17 cellular contexts compared by ENCODE assay signal in genomic region chr11:62260261-62260953, GRCh38. TPM values are rescaled to one million over a fixed set of nuclear protein-coding genes. Genes with fewer than 3 reads are reported as not detected.
A peak's percentile ranks its signal among the peaks of the same experiment; 100 is the strongest.
DNase-seq lines count a peak whose midpoint lies in the region; ATAC-seq and TF ChIP-seq lines count a peak whose summit lies in the region.
"Had no signal": no experiment of that assay in that cellular context is flagged by ENCODE, and none has a peak within 500 bp of the region (broad histone marks: within the 10 kb centered on the region; RNA-seq: fewer than 3 reads in every experiment).

No MANE protein-coding gene starts in this region.

- intact Hi-C loops in breast epithelium (cut with DNase I; ENCODE audit: low total_unique reads) (no loop called here), mammary epithelial cell (cut with micrococcal nuclease) (no loop called here)
- intact Hi-C loops in activated T-helper 2 cell treated with anti-CD3 and anti-CD28 coated beads, Interferon-gamma antibody, Interleukin-2, Interleukin-4, amounts not matched to agents 10 μg/mL and 5 μg/mL and 100 μg/mL, durations not matched to agents 14 hours and 24 hours and 36 hours (cut with micrococcal nuclease), result no loop called here

- H3K27ac Mint-ChIP-seq in WTC11, result no peak overlapping the region
- H3K27ac Mint-ChIP-seq in activated naive CD4-positive, alpha-beta T cell treated with anti-CD3 and anti-CD28 coated beads, Interleukin-2, amount 10 ng/mL, durations not matched to agents 7 days and 5 days, result no peak overlapping the region
- no peak overlapping the region for H3K27ac Mint-ChIP-seq in activated T-helper 2 cell treated with anti-CD3 and anti-CD28 coated beads, Interferon-gamma antibody, Interleukin-2, Interleukin-4, amounts not matched to agents 10 μg/mL and 5 μg/mL and 100 μg/mL, durations not matched to agents 14 hours and 24 hours and 36 hours
- H3K27ac Mint-ChIP-seq: CD4-positive, alpha-beta T cell had no signal

- H3K4me2 ChIP-seq in mammary epithelial cell (ENCODE audit: insufficient read depth, low read depth, low read length), result no peak overlapping the region

- BruUV-seq in mammary epithelial cell (replicated peaks; lab: Mats Ljungman, UMichigan), result no TSS peak

- peaks cover 7% of the 10 kb centered on the region for H3K9me3 Mint-ChIP-seq in WTC11
- H3K9me3 Mint-ChIP-seq in activated naive CD4-positive, alpha-beta T cell treated with anti-CD3 and anti-CD28 coated beads, Interleukin-2, amount 10 ng/mL, durations not matched to agents 7 days and 5 days, result no peaks in the 10 kb centered on the region
- peaks cover 4% of the 10 kb centered on the region for H3K9me3 Mint-ChIP-seq in activated T-helper 2 cell treated with anti-CD3 and anti-CD28 coated beads, Interferon-gamma antibody, Interleukin-2, Interleukin-4, amounts not matched to agents 10 μg/mL and 5 μg/mL and 100 μg/mL, durations not matched to agents 14 hours and 24 hours and 36 hours
- H3K9me3 Mint-ChIP-seq: CD4-positive, alpha-beta T cell had no signal

- no peak for TF ChIP-seq POLR2A in breast epithelium (IDR thresholded peaks at IDR 0.05)

- H3K36me3 ChIP-seq in breast epithelium, result no peaks in the 10 kb centered on the region
- H3K36me3 ChIP-seq in mammary epithelial cell (ENCODE audit: insufficient read depth, low read length), result no peaks in the 10 kb centered on the region

- in situ Hi-C loops in mammary epithelial cell (cut with MboI; ENCODE audit: low sequenced_read_pairs in 2 of 2), result no loop called here

- peak overlapping the region; percentile 53 to 64 for H3K27ac ChIP-seq in breast epithelium
- H3K27ac ChIP-seq in mammary epithelial cell (ENCODE audit: insufficient read depth, low read depth, low read length), result no peak overlapping the region
- H3K27ac ChIP-seq: C4-2B had no signal

- WGBS in mammary epithelial cell (ENCODE audit: low coverage, missing lambda C conversion rate), result 17% methylated on average over 6 of the region's 6 CpGs

- no peaks in the 10 kb centered on the region for H3K27me3 ChIP-seq in breast epithelium
- H3K27me3 ChIP-seq in mammary epithelial cell (ENCODE audit: insufficient read depth, low read length), result no peaks in the 10 kb centered on the region

- H3K9me3 ChIP-seq in breast epithelium, result no peaks in the 10 kb centered on the region
- H3K9me3 ChIP-seq in mammary epithelial cell (replicated peaks; ENCODE audit: insufficient read depth, low read length), result no peaks in the 10 kb centered on the region
- H3K9me3 ChIP-seq: Caco-2 had no signal

- H3K4me1 ChIP-seq in breast epithelium (no peaks in the 10 kb centered on the region), mammary epithelial cell (ENCODE audit: insufficient read depth, low read length) (no peaks in the 10 kb centered on the region)
- H3K4me1 ChIP-seq: Caco-2 had no signal

- TF ChIP-seq CTCF in breast epithelium (IDR thresholded peaks at IDR 0.05) (no peak), mammary epithelial cell (conservative IDR thresholded peaks at IDR 0.05 in 1 of 2, IDR thresholded peaks at IDR 0.05 in 1 of 2; ENCODE audit: extremely low read depth in 1 of 2, insufficient read depth in 1 of 2, low read depth in 1 of 2, low read length in 2 of 2) (no peak), WTC11 (IDR thresholded peaks at IDR 0.05) (no peak)

- peaks cover 14% of the 10 kb centered on the region; the same call in 1 of the 2 replicates for H3K4me1 Mint-ChIP-seq in WTC11
- H3K4me1 Mint-ChIP-seq in activated naive CD4-positive, alpha-beta T cell treated with anti-CD3 and anti-CD28 coated beads, Interleukin-2, amount 10 ng/mL, durations not matched to agents 7 days and 5 days, result no peaks in the 10 kb centered on the region
- H3K4me1 Mint-ChIP-seq in activated T-helper 2 cell treated with anti-CD3 and anti-CD28 coated beads, Interferon-gamma antibody, Interleukin-2, Interleukin-4, amounts not matched to agents 10 μg/mL and 5 μg/mL and 100 μg/mL, durations not matched to agents 14 hours and 24 hours and 36 hours (ENCODE audit: low read depth), result peaks cover 4% of the 10 kb centered on the region

- POLR2A ChIA-PET in WTC11 (lab: Charles Lee), result no interaction called here

- H3K4me3 Mint-ChIP-seq in WTC11, result no peak overlapping the region
- H3K4me3 Mint-ChIP-seq in activated naive CD4-positive, alpha-beta T cell treated with anti-CD3 and anti-CD28 coated beads, Interleukin-2, amount 10 ng/mL, durations not matched to agents 7 days and 5 days, result no peak overlapping the region
- no peak overlapping the region for H3K4me3 Mint-ChIP-seq in activated T-helper 2 cell treated with anti-CD3 and anti-CD28 coated beads, Interferon-gamma antibody, Interleukin-2, Interleukin-4, amounts not matched to agents 10 μg/mL and 5 μg/mL and 100 μg/mL, durations not matched to agents 14 hours and 24 hours and 36 hours (ENCODE audit: low read depth)
- H3K4me3 Mint-ChIP-seq: CD4-positive, alpha-beta T cell had no signal

- no peaks in the 10 kb centered on the region for H4K20me1 ChIP-seq in mammary epithelial cell (ENCODE audit: insufficient read depth, low read length)

- no peak overlapping the region for H3K9ac ChIP-seq in mammary epithelial cell (ENCODE audit: insufficient read depth, low read length)

- no peaks in the 10 kb centered on the region for H3K36me3 Mint-ChIP-seq in WTC11
- no peaks in the 10 kb centered on the region for H3K36me3 Mint-ChIP-seq in activated naive CD4-positive, alpha-beta T cell treated with anti-CD3 and anti-CD28 coated beads, Interleukin-2, amount 10 ng/mL, durations not matched to agents 7 days and 5 days
- no peaks in the 10 kb centered on the region for H3K36me3 Mint-ChIP-seq in activated T-helper 2 cell treated with anti-CD3 and anti-CD28 coated beads, Interferon-gamma antibody, Interleukin-2, Interleukin-4, amounts not matched to agents 10 μg/mL and 5 μg/mL and 100 μg/mL, durations not matched to agents 14 hours and 24 hours and 36 hours (ENCODE audit: low read depth)

- CTCF ChIA-PET in mammary epithelial cell (lab: Charles Lee; ENCODE audit: low non-redundant PET) (no interaction called here), WTC11 (lab: Charles Lee) (interaction anchor here (0.5 to 1.1 kb wide), 3 partner anchors 9 to 81 kb away, joined by 3 to 4 read pairs (median 4); partner anchors contain the start of gene SCGB2A2)
- CTCF ChIA-PET in activated naive CD4-positive, alpha-beta T cell treated with anti-CD3 and anti-CD28 coated beads, Interleukin-2, amount 10 ng/mL, durations not matched to agents 7 days and 5 days (lab: Charles Lee), result interaction anchor here (1.0 kb wide), 1 partner anchor 18 kb away, joined by 3 read pairs; the partner anchor contains the start of gene SCGB1D2

- ATAC-seq in WTC11, result no peak

- H3K79me2 ChIP-seq in mammary epithelial cell (ENCODE audit: insufficient read depth, low read length), result no peaks in the 10 kb centered on the region

- dilution Hi-C loops in mammary epithelial cell (cut with HindIII; ENCODE audit: low sequenced_read_pairs), result no loop called here

- DNase-seq in breast epithelium (ENCODE audit: low spot score in 2 of 2) (no peak), mammary epithelial cell (no peak), NCI-H1417 treated with DMSO at 0.1 percent for 48 hours (lab: John Stamatoyannopoulos, UW) (peak; percentile 13), WTC11 (ENCODE audit: low spot score) (no peak), NCI-H226 (no peak)
- DNase-seq in activated naive CD4-positive, alpha-beta T cell treated with anti-CD3 and anti-CD28 coated beads, Interleukin-2, amount 10 ng/mL, durations not matched to agents 7 days and 5 days, result no peak
- no peak for DNase-seq in activated T-helper 2 cell treated with anti-CD3 and anti-CD28 coated beads, Interferon-gamma antibody, Interleukin-2, Interleukin-4, amounts not matched to agents 10 μg/mL and 5 μg/mL and 100 μg/mL, durations not matched to agents 14 hours and 24 hours and 36 hours (ENCODE audit: low spot score)
- DNase-seq: ACHN; AML-193; Caco-2; CD4-positive, alpha-beta T cell; DMS79 treated with DMSO at 0.1 percent for 48 hours; GF-D8; HCEC 1CT had no signal

- H3K4me3 ChIP-seq in breast epithelium (peak overlapping the region in 2 of 3 donors; percentile 3 to 16), mammary epithelial cell (replicated peaks in 1 of 3; ENCODE audit: insufficient read depth in 1 of 3, low read depth in 2 of 3, low read length in 3 of 3) (no peak overlapping the region)

- no peak overlapping the region for H2AFZ ChIP-seq in mammary epithelial cell (ENCODE audit: low read depth, low read length)

- peaks cover 5% of the 10 kb centered on the region for H3K27me3 Mint-ChIP-seq in WTC11 (ENCODE audit: low read depth)
- H3K27me3 Mint-ChIP-seq in activated naive CD4-positive, alpha-beta T cell treated with anti-CD3 and anti-CD28 coated beads, Interleukin-2, amount 10 ng/mL, durations not matched to agents 7 days and 5 days, result peaks cover 25% of the 10 kb centered on the region
- peaks cover 18% of the 10 kb centered on the region for H3K27me3 Mint-ChIP-seq in activated T-helper 2 cell treated with anti-CD3 and anti-CD28 coated beads, Interferon-gamma antibody, Interleukin-2, Interleukin-4, amounts not matched to agents 10 μg/mL and 5 μg/mL and 100 μg/mL, durations not matched to agents 14 hours and 24 hours and 36 hours (ENCODE audit: low read depth)

RNA-seq across cellular contexts. Expression of gene SCGB2A2, which starts 9.6 kb away (rescaled TPM):
- total RNA-seq in breast epithelium (1,000 to 10,000 TPM in 1 of 3 donors, 100 to 1,000 TPM in 1, 1 to 10 TPM in 1; 1.4 to 2,173 (median 715) TPM), mammary epithelial cell (not detected), WTC11 (2021) (not detected in 3 replicates)
- not detected for polyA plus RNA-seq in mammary epithelial cell
- not detected for polyA minus RNA-seq in mammary epithelial cell
- total RNA-seq in activated T-helper 2 cell treated with anti-CD3 and anti-CD28 coated beads, Interferon-gamma antibody, Interleukin-2, Interleukin-4, amounts not matched to agents 10 μg/mL and 5 μg/mL and 100 μg/mL, durations not matched to agents 14 hours and 24 hours and 36 hours, result not detected in 2 replicates
- total RNA-seq: Caco-2; CD4-positive, alpha-beta T cell; HT-29 had no signal
- polyA plus RNA-seq: BJ had no signal

RNA-seq across cellular contexts. Expression of gene SCGB1D2, which starts 18.4 kb away (rescaled TPM):
- total RNA-seq in breast epithelium (100 to 1,000 TPM in 2 of 3 donors, not detected in 1; 476 to 485 TPM), mammary epithelial cell (not detected), WTC11 (2021) (not detected in 3 replicates)
- polyA plus RNA-seq in mammary epithelial cell, result not detected
- polyA minus RNA-seq in mammary epithelial cell, result not detected
- total RNA-seq in activated T-helper 2 cell treated with anti-CD3 and anti-CD28 coated beads, Interferon-gamma antibody, Interleukin-2, Interleukin-4, amounts not matched to agents 10 μg/mL and 5 μg/mL and 100 μg/mL, durations not matched to agents 14 hours and 24 hours and 36 hours, result not detected in 2 replicates
- total RNA-seq: Caco-2; CD4-positive, alpha-beta T cell; HT-29 had no signal
- polyA plus RNA-seq: BJ had no signal

RNA-seq across cellular contexts. Expression of gene SCGB1D4, which starts 38.5 kb away (rescaled TPM):
- total RNA-seq in breast epithelium (not detected), mammary epithelial cell (not detected), WTC11 (2021) (not detected in 3 replicates)
- not detected for polyA plus RNA-seq in mammary epithelial cell
- not detected for polyA minus RNA-seq in mammary epithelial cell
- total RNA-seq in activated T-helper 2 cell treated with anti-CD3 and anti-CD28 coated beads, Interferon-gamma antibody, Interleukin-2, Interleukin-4, amounts not matched to agents 10 μg/mL and 5 μg/mL and 100 μg/mL, durations not matched to agents 14 hours and 24 hours and 36 hours, result not detected in 2 replicates
- total RNA-seq: Caco-2; CD4-positive, alpha-beta T cell; HT-29 had no signal
- polyA plus RNA-seq: BJ had no signal

RNA-seq across cellular contexts. Expression of gene SCGB2A1, which starts 51.9 kb away (rescaled TPM):
- total RNA-seq in breast epithelium (10 to 100 TPM in 2 of 3 donors, not detected in 1; 59.6 to 80.8 TPM), mammary epithelial cell (not detected), WTC11 (2021) (not detected in 3 replicates)
- polyA plus RNA-seq in mammary epithelial cell, result not detected
- not detected for polyA minus RNA-seq in mammary epithelial cell
- total RNA-seq in activated T-helper 2 cell treated with anti-CD3 and anti-CD28 coated beads, Interferon-gamma antibody, Interleukin-2, Interleukin-4, amounts not matched to agents 10 μg/mL and 5 μg/mL and 100 μg/mL, durations not matched to agents 14 hours and 24 hours and 36 hours, result not detected in 2 replicates
- total RNA-seq: Caco-2; CD4-positive, alpha-beta T cell; HT-29 had no signal
- polyA plus RNA-seq: BJ had no signal

Comparison
In these comparisons a context has a peak if more than half of its experiments do, and no peak if none do; other contexts are left out.
1. H3K4me3 ChIP-seq: peak in breast epithelium (2 of 3); none in mammary epithelial cell (0 of 3).